ENCODE assay signal across 1 cellular context in the genomic region with DNA sequence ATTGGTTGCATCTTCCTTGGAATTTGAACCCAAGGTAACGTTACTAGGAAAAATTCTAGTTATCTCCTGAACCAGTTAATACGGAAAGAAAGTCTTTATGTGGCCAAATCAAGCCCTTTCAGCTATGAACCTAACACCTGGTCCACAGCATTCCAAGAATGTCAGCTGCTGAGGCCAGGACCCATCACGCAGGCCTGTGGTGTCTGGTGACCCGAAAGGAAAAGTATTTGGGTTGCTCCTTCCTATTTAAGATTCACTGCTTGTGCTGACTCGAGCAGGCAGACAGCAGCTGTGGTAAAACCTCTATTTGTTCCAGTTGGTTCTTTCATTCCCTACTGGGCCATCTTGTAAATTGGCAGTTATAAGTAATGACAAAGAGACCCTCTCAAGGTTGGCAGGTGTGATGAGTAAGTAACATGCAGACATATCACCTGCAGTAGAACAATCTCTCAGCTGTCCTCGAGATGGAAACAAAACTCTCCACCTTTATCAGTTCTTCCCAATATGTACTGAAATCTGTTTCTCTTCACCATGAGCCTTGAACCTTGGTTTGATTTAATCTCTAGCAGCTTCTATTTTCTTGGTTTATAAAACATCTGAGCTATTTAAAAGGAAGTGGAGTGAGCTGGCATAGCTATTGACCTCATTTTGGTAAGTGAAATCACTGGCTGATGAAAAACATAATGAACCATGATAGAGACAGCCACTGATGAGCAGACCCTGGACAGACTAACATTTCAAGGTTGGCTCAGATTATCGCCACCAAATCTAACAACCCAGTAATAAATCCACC.
TF ChIP-seq lines count a peak whose summit lies in the region.

No MANE protein-coding gene starts in this region.

TF ChIP-seq in WTC11, 78 proteins besides CTCF, POLR2A, EP300 and RAD21 (continued from another document):
- TF ChIP-seq, protein P1, sequence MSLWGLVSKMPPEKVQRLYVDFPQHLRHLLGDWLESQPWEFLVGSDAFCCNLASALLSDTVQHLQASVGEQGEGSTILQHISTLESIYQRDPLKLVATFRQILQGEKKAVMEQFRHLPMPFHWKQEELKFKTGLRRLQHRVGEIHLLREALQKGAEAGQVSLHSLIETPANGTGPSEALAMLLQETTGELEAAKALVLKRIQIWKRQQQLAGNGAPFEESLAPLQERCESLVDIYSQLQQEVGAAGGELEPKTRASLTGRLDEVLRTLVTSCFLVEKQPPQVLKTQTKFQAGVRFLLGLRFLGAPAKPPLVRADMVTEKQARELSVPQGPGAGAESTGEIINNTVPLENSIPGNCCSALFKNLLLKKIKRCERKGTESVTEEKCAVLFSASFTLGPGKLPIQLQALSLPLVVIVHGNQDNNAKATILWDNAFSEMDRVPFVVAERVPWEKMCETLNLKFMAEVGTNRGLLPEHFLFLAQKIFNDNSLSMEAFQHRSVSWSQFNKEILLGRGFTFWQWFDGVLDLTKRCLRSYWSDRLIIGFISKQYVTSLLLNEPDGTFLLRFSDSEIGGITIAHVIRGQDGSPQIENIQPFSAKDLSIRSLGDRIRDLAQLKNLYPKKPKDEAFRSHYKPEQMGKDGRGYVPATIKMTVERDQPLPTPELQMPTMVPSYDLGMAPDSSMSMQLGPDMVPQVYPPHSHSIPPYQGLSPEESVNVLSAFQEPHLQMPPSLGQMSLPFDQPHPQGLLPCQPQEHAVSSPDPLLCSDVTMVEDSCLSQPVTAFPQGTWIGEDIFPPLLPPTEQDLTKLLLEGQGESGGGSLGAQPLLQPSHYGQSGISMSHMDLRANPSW (CRISPR knock-in tag; conservative IDR thresholded peaks at IDR 0.05; ENCODE audit: low read depth) = no peak
- TF ChIP-seq PRRX2 (CRISPR knock-in tag; IDR thresholded peaks at IDR 0.05) (no peak), NFYB (CRISPR knock-in tag; conservative IDR thresholded peaks at IDR 0.05; ENCODE audit: low read depth) (no peak), CREB1 (CRISPR knock-in tag; IDR thresholded peaks at IDR 0.05) (no peak), TEAD4 (CRISPR knock-in tag; IDR thresholded peaks at IDR 0.05) (no peak), CREM (CRISPR knock-in tag; IDR thresholded peaks at IDR 0.05) (no peak)
